In the genomic region with DNA sequence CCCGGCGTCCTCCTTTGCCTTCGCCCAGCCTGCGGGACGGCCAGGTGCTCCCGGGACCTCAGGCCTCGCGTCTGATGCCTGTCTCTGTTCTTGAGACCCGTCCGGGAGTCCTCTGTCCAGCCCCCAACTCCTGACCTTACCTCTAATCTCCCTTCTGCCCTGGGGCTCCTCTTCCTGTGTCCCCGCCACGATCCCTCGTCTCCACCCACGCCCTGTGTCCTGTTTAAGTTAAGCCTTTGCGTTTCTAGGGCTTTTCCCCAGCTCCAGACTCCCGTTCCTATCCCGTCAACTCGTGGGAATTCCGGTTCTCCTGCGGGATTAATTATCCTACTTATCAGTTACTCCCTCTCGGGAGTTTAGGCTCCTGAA, we compare ENCODE assay signal across 8 cellular contexts. TPM values are rescaled to one million over a fixed set of nuclear protein-coding genes. Genes with fewer than 3 reads are reported as not detected.
DNase-seq lines count a peak whose midpoint lies in the region; ATAC-seq and TF ChIP-seq lines count a peak whose summit lies in the region.

No MANE protein-coding gene starts in this region.

- peak overlapping the region; percentile 84 to 96 (median 88) for H3K4me3 ChIP-seq in esophagus muscularis mucosa
- H3K4me3 ChIP-seq in retinal pigment epithelial cell (ENCODE audit: low read length): peak overlapping the region; percentile 93

- under 1% methylated on average over 21 of the region's 21 CpGs for WGBS in esophagus muscularis mucosa

- peaks cover 36 to 70% (median 62%) of the 10 kb centered on the region in 4 donors for H3K4me1 ChIP-seq in esophagus muscularis mucosa

- no peak for TF ChIP-seq POLR2A in esophagus muscularis mucosa (IDR thresholded peaks at IDR 0.05; ENCODE audit: low read depth)

- DNase-seq in RPMI7951 (ENCODE audit: low read depth) (peak; percentile 35), esophagus muscularis mucosa (ENCODE audit: extremely low spot score) (no peak), retinal pigment epithelial cell (ENCODE audit: low read depth) (no peak), SW480 (ENCODE audit: low spot score) (no peak), posterior cingulate gyrus (no peak), germinal center (ENCODE audit: low spot score) (no peak)

- H3K27ac ChIP-seq in esophagus muscularis mucosa (replicated peaks in 1 of 4): peak overlapping the region; percentile 93 to 99 (median 96)

- H3K36me3 ChIP-seq in esophagus muscularis mucosa: peaks cover 34 to 60% (median 51%) of the 10 kb centered on the region in 4 donors

- ATAC-seq in GM19035 (IDR thresholded peaks at IDR 0.05; ENCODE audit: unreplicated experiment) (peak; percentile 3), GM18498 (IDR thresholded peaks at IDR 0.05; ENCODE audit: unreplicated experiment) (no peak)

- no peaks in the 10 kb centered on the region for H3K9me3 ChIP-seq in esophagus muscularis mucosa

- intact Hi-C loops in esophagus muscularis mucosa (cut with DNase I): no loop called here
- intact Hi-C loops in posterior cingulate gyrus (cut with DNase I): loop anchor here (2.0 kb wide), 1 partner anchor 13 kb away; a partner anchor contains a TSS

- no peak for TF ChIP-seq EP300 in esophagus muscularis mucosa (IDR thresholded peaks at IDR 0.05)

- TF ChIP-seq CTCF in esophagus muscularis mucosa (IDR thresholded peaks at IDR 0.05) (no peak), retinal pigment epithelial cell (conservative IDR thresholded peaks at IDR 0.05; ENCODE audit: low read depth, low read length) (no peak)

- no peaks in the 10 kb centered on the region for H3K27me3 ChIP-seq in esophagus muscularis mucosa

RNA-seq across cellular contexts. Expression of a gene that starts 0.7 kb away (rescaled TPM):
- 7.1 and 9.0 TPM in 2 replicates for total RNA-seq in RPMI7951 (2014; rRNA removed; shearing (Covaris generic))
- total RNA-seq in esophagus muscularis mucosa: 100 to 1,000 TPM in 1 of 4 donors, 10 to 100 TPM in 3; 42.9 to 115 (median 72.2) TPM

RNA-seq across cellular contexts. Expression of a gene that starts 13.9 kb away (rescaled TPM):
- total RNA-seq in RPMI7951 (2014; rRNA removed; shearing (Covaris generic)): 0.88 and 1.4 TPM in 2 replicates
- total RNA-seq in esophagus muscularis mucosa: 1 to 10 TPM; 5.4 to 9.3 (median 8.1) TPM

RNA-seq across cellular contexts. Expression of a gene that starts 23.4 kb away (rescaled TPM):
- 1.1 and 1.7 TPM in 2 replicates for total RNA-seq in RPMI7951 (2014; rRNA removed; shearing (Covaris generic))
- total RNA-seq in esophagus muscularis mucosa: 10 to 100 TPM; 10.8 to 27.1 (median 20.6) TPM

RNA-seq across cellular contexts. Expression of a gene that starts 34.4 kb away (rescaled TPM):
- not detected in 2 replicates for total RNA-seq in RPMI7951 (2014; rRNA removed; shearing (Covaris generic))
- total RNA-seq in esophagus muscularis mucosa: 1 to 10 TPM in 3 of 4 donors, under 1 TPM in 1; 0.83 to 8.0 (median 5.6) TPM

RNA-seq across cellular contexts. Expression of a gene that starts 52.9 kb away (rescaled TPM):
- not detected in 2 replicates for total RNA-seq in RPMI7951 (2014; rRNA removed; shearing (Covaris generic))
- total RNA-seq in esophagus muscularis mucosa: not detected
